ENCODE assay signal across 1 cellular context in the genomic region with DNA sequence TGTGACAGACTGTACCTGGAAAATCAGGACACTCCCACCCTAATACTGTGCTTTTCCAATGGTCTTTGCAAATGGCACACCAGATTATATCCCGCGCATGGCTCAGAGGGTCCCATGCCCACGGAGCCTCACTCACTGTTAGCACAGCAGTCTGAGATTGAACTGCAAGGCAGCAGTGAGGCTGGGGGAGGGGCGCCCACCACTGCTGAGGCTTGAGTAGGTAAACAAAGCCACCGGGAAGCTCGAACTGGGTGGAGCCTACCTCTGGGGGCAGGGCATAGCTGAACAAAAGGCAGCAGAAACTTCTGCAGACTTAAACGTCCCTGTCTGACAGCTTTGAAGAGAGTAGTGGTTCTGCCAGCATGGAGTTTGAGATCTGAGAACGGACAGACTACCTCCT.
TF ChIP-seq lines count a peak whose summit lies in the region.

No MANE protein-coding gene starts in this region.

TF ChIP-seq in WTC11, 78 proteins besides CTCF, POLR2A, EP300 and RAD21:
- TF ChIP-seq, protein P1, sequence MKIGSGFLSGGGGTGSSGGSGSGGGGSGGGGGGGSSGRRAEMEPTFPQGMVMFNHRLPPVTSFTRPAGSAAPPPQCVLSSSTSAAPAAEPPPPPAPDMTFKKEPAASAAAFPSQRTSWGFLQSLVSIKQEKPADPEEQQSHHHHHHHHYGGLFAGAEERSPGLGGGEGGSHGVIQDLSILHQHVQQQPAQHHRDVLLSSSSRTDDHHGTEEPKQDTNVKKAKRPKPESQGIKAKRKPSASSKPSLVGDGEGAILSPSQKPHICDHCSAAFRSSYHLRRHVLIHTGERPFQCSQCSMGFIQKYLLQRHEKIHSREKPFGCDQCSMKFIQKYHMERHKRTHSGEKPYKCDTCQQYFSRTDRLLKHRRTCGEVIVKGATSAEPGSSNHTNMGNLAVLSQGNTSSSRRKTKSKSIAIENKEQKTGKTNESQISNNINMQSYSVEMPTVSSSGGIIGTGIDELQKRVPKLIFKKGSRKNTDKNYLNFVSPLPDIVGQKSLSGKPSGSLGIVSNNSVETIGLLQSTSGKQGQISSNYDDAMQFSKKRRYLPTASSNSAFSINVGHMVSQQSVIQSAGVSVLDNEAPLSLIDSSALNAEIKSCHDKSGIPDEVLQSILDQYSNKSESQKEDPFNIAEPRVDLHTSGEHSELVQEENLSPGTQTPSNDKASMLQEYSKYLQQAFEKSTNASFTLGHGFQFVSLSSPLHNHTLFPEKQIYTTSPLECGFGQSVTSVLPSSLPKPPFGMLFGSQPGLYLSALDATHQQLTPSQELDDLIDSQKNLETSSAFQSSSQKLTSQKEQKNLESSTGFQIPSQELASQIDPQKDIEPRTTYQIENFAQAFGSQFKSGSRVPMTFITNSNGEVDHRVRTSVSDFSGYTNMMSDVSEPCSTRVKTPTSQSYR (CRISPR knock-in tag; IDR thresholded peaks at IDR 0.05), result 0 out of 2 replicates have a peak, but pooled peaks have one; percentile 25
- peak; percentile 64; the same call in 1 of the 2 replicates for TF ChIP-seq FOXK1 (CRISPR knock-in tag; IDR thresholded peaks at IDR 0.05)
